8 cellular contexts compared by ENCODE assay signal in the genomic region with DNA sequence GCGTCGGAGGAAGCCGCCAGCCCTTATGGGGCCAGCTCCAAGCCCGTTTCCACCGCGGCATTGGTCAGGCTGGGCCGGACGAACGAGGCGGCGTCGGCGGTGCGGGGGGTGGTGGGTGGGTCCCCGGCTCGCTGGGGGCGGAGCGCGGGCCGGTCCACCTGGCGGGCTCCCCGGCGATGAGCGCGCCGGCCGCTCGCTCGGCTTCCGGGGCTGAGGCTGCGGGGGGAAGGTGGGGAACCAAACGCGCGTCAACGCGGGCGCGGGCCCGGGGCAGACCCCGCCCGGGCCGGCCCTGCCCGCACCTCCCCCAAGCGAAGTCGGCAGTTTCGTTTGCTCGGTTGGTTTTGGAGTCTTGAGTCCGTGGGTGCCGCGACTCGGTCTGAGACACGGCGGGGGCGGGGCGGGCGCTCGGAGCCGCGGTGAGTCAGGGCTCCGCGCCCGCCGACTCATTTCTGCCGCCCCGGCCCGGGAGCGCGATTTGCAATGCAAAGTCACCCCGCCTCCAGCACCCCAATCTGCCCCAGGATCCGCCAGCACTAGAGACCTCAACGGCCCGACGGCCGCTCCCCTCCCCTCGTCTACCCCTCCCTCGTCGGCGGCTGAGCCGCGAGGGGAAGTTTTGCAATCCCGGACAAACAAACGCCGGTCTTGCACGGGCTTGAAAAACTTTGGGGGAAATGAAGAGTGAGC.
A peak's percentile ranks its signal among the peaks of the same experiment; 100 is the strongest.
DNase-seq lines count a peak whose midpoint lies in the region; ATAC-seq and FAIRE-seq lines count a peak whose summit lies in the region.

No MANE protein-coding gene starts in this region.

- no peak overlapping the region for H3K27ac Mint-ChIP-seq in central memory CD8-positive, alpha-beta T cell (ENCODE audit: low read depth)

- peaks cover 25% of the 10 kb centered on the region for H3K4me1 Mint-ChIP-seq in central memory CD8-positive, alpha-beta T cell

- peaks cover 4% of the 10 kb centered on the region for H3K36me3 Mint-ChIP-seq in central memory CD8-positive, alpha-beta T cell (ENCODE audit: insufficient read depth)

- H3K4me3 Mint-ChIP-seq in central memory CD8-positive, alpha-beta T cell: peak overlapping the region; percentile 67

- no peak for FAIRE-seq in RCC 7860 (lab: Jason Lieb, UNC)

- no peaks in the 10 kb centered on the region for H3K9me3 Mint-ChIP-seq in central memory CD8-positive, alpha-beta T cell

- peak; percentile 12 for DNase-seq in DMS79 (lab: John Stamatoyannopoulos, UW)
- no peak for DNase-seq in DMS79 treated with DMSO at 0.1 percent for 48 hours (lab: John Stamatoyannopoulos, UW)
- peak; percentile 37 for DNase-seq in activated CD4-positive, CD25-positive, alpha-beta regulatory T cell treated with anti-CD3 and anti-CD28 coated beads, Interleukin-2, amount 50 U/mL, for 16 hours (ENCODE audit: low read depth, low spot score)
- no peak for DNase-seq in central memory CD8-positive, alpha-beta T cell (ENCODE audit: low spot score in 2 of 2)
- DNase-seq in medulla oblongata (ENCODE audit: extremely low spot score): peak; percentile 52
- DNase-seq in stimulated activated CD8-positive, alpha-beta memory T cell treated with anti-CD3 and anti-CD28 coated beads, Interleukin-12 subunit alpha, Interleukin-12 subunit beta, amount 100 ng/mL, for 4 hours (ENCODE audit: low read depth): peak; percentile 82
- DNase-seq in RCC 7860 (ENCODE audit: low spot score): no peak

- peaks cover 29% of the 10 kb centered on the region for H3K27me3 Mint-ChIP-seq in central memory CD8-positive, alpha-beta T cell

- ATAC-seq in central memory CD8-positive, alpha-beta T cell (replicated peaks; ENCODE audit: extremely low read depth, poor library complexity, severe bottlenecking): peak; percentile 29
- ATAC-seq in GM18511 (IDR thresholded peaks at IDR 0.05; ENCODE audit: unreplicated experiment): no peak

Comparison
In these comparisons a context has a peak if more than half of its experiments do, and no peak if none do; other contexts are left out.
1. DNase-seq: peak in DMS79 (single experiment), activated CD4-positive, CD25-positive, alpha-beta regulatory T cell treated with anti-CD3 and anti-CD28 coated beads, Interleukin-2, amount 50 U/mL, for 16 hours (single experiment), medulla oblongata (single experiment) and stimulated activated CD8-positive, alpha-beta memory T cell treated with anti-CD3 and anti-CD28 coated beads, Interleukin-12 subunit alpha, Interleukin-12 subunit beta, amount 100 ng/mL, for 4 hours (single experiment); none in DMS79 treated with DMSO at 0.1 percent for 48 hours (single experiment), central memory CD8-positive, alpha-beta T cell (0 of 2) and RCC 7860 (single experiment).